Comparison of ENCODE assay signal across 3 cellular contexts in the genomic region with DNA sequence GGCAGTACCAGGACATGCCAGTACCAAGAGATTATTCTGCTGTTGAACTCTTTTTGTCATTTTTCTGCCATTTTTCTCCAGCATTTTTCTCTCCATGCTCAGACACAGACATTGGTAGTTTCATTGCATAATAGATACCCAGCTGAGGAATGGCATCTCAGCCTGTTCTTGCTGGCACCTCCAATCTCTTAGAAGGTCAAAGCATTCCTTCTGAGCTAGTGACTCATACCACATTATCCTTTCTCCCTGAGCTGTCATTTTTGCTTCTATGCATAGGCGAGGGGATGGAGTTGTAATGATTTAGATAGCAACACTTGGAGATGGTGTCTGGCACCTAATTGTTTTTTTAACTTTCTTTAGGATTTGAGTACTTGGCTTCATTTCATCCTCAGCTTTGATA.
"Had no signal": no experiment of that assay in that cellular context is flagged by ENCODE, and none has a peak within 500 bp of the region (broad histone marks: within the 10 kb centered on the region; RNA-seq: fewer than 3 reads in every experiment).

No MANE protein-coding gene starts in this region.

- H3K4me3 ChIP-seq: GM12878 had no signal

- ATAC-seq: GM12878 had no signal

- DNase-seq: GDM1, GF-D8 had no signal
